Comparison of ENCODE assay signal across 1 cellular context in genomic region chr22:49827853-49828598, GRCh38.
TF ChIP-seq lines count a peak whose summit lies in the region.

Gene BRD1, minus strand, starts transcription at chr22:49827873. Its CDS starts 3,556 bp downstream, at chr22:49824317.

TF ChIP-seq in K562, 482 proteins besides CTCF, POLR2A, EP300 and RAD21 (continued from another document):
- no peak for TF ChIP-seq PBX2 (CRISPR knock-in tag; IDR thresholded peaks at IDR 0.05; ENCODE audit: low read depth)
- no peak for TF ChIP-seq PBX2 (tag; conservative IDR thresholded peaks at IDR 0.05; ENCODE audit: low read depth)
- TF ChIP-seq YY1 (IDR thresholded peaks at IDR 0.05; ENCODE audit: borderline replicate concordance in 1 of 3, control insufficient read depth in 1 of 3, extremely low read depth in 1 of 3, insufficient read depth in 3 of 3, insufficient read length in 1 of 3, insufficient replicate concordance in 2 of 3, low read depth in 1 of 3, low read length in 2 of 3): peak; percentile 52 to 88 (median 82)
- no peak for TF ChIP-seq RBM34 (IDR thresholded peaks at IDR 0.05; ENCODE audit: borderline replicate concordance, insufficient read depth, low read length)
- TF ChIP-seq YBX1 (IDR thresholded peaks at IDR 0.05): no peak
- no peak for TF ChIP-seq ZBTB8A (IDR thresholded peaks at IDR 0.05; ENCODE audit: partially characterized antibody)
- no peak for TF ChIP-seq NR2C1 (IDR thresholded peaks at IDR 0.05)
- no peak for TF ChIP-seq NR2C1 (tag; IDR thresholded peaks at IDR 0.05)
- TF ChIP-seq CCAR2 (IDR thresholded peaks at IDR 0.05; ENCODE audit: low read depth, low read length): no peak
- TF ChIP-seq ZNF57 (CRISPR knock-in tag; IDR thresholded peaks at IDR 0.05): no peak
- TF ChIP-seq ZBTB34 (CRISPR knock-in tag; IDR thresholded peaks at IDR 0.05): no peak
- TF ChIP-seq NFIC (IDR thresholded peaks at IDR 0.05): no peak
- no peak for TF ChIP-seq SIN3B (IDR thresholded peaks at IDR 0.05; ENCODE audit: low read depth)
- no peak for TF ChIP-seq HDAC1 (IDR thresholded peaks at IDR 0.05)
- TF ChIP-seq GTF2E2 (tag; IDR thresholded peaks at IDR 0.05): no peak
- no peak for TF ChIP-seq NR3C1 (CRISPR knock-in tag; IDR thresholded peaks at IDR 0.05)
- no peak for TF ChIP-seq CEBPZ (IDR thresholded peaks at IDR 0.05; ENCODE audit: borderline replicate concordance, low read depth, low read length)
- TF ChIP-seq CXXC5 (CRISPR knock-in tag; IDR thresholded peaks at IDR 0.05): peak; percentile 78
- no peak for TF ChIP-seq NR2F6 (CRISPR knock-in tag; IDR thresholded peaks at IDR 0.05)
- no peak for TF ChIP-seq THAP7 (CRISPR knock-in tag; IDR thresholded peaks at IDR 0.05)
- no peak for TF ChIP-seq CREB5 (CRISPR knock-in tag; IDR thresholded peaks at IDR 0.05)
- no peak for TF ChIP-seq ARID2 (IDR thresholded peaks at IDR 0.05)
- TF ChIP-seq ZNF263 (CRISPR knock-in tag; IDR thresholded peaks at IDR 0.05; ENCODE audit: borderline replicate concordance): no peak
- TF ChIP-seq TCF15 (CRISPR knock-in tag; IDR thresholded peaks at IDR 0.05): no peak
- TF ChIP-seq EP400 (IDR thresholded peaks at IDR 0.05): no peak
- TF ChIP-seq ZNF124 (CRISPR knock-in tag; IDR thresholded peaks at IDR 0.05): no peak
- TF ChIP-seq BRCA1 (IDR thresholded peaks at IDR 0.05): no peak
- TF ChIP-seq BRCA1 (CRISPR knock-in tag; IDR thresholded peaks at IDR 0.05): no peak
- peak; percentile 33 for TF ChIP-seq CCNT2 (IDR thresholded peaks at IDR 0.05; ENCODE audit: borderline replicate concordance, extremely low read depth, insufficient read length, low read depth, low read length)
- TF ChIP-seq HIVEP1 (CRISPR knock-in tag; IDR thresholded peaks at IDR 0.05): no peak
- TF ChIP-seq FOXA3 (CRISPR knock-in tag; conservative IDR thresholded peaks at IDR 0.05 in 1 of 2, IDR thresholded peaks at IDR 0.05 in 1 of 2): no peak
- TF ChIP-seq VEZF1 (CRISPR knock-in tag; IDR thresholded peaks at IDR 0.05): peak; percentile 86
- no peak for TF ChIP-seq ZNF143 (CRISPR knock-in tag; IDR thresholded peaks at IDR 0.05)
- peak; percentile 47; the same call in 1 of the 2 replicates for TF ChIP-seq ZBTB7A (IDR thresholded peaks at IDR 0.05; ENCODE audit: borderline replicate concordance, control insufficient read depth, low read depth, low read length)
- TF ChIP-seq CBFA2T2 (conservative IDR thresholded peaks at IDR 0.05): no peak
- TF ChIP-seq MCM2 (IDR thresholded peaks at IDR 0.05; ENCODE audit: low read depth): no peak
- TF ChIP-seq STAG1 (CRISPR knock-in tag; IDR thresholded peaks at IDR 0.05; ENCODE audit: borderline replicate concordance): no peak
- TF ChIP-seq CTBP1 (IDR thresholded peaks at IDR 0.05; ENCODE audit: borderline replicate concordance): peak; percentile 22; the same call in 1 of the 2 replicates
- TF ChIP-seq POLR2G (IDR thresholded peaks at IDR 0.05; ENCODE audit: low read depth, low read length): peak; percentile 76; the same call in 1 of the 2 replicates
- TF ChIP-seq TEAD2 (tag; IDR thresholded peaks at IDR 0.05): no peak
- no peak for TF ChIP-seq ERF (CRISPR knock-in tag; IDR thresholded peaks at IDR 0.05)
- TF ChIP-seq ZNF785 (CRISPR knock-in tag; IDR thresholded peaks at IDR 0.05): no peak
- no peak for TF ChIP-seq ELF4 (CRISPR knock-in tag; IDR thresholded peaks at IDR 0.05)
- TF ChIP-seq ZNF324 (CRISPR knock-in tag; IDR thresholded peaks at IDR 0.05): no peak
- TF ChIP-seq ZNF316 (IDR thresholded peaks at IDR 0.05): no peak
- 0 out of 2 replicates have a peak, but pooled peaks have one; percentile 20 for TF ChIP-seq CREM (IDR thresholded peaks at IDR 0.05; ENCODE audit: low read depth)
- TF ChIP-seq HMG20A (CRISPR knock-in tag; conservative IDR thresholded peaks at IDR 0.05): no peak
- no peak; the same call in 1 of the 2 replicates for TF ChIP-seq MYC (IDR thresholded peaks at IDR 0.05; ENCODE audit: low read depth, low read length)
- no peak for TF ChIP-seq MYC (CRISPR knock-in tag; IDR thresholded peaks at IDR 0.05; ENCODE audit: borderline replicate concordance, low read depth)
- no peak for TF ChIP-seq USF2 (CRISPR knock-in tag; IDR thresholded peaks at IDR 0.05)
- no peak for TF ChIP-seq ZNF232 (CRISPR knock-in tag; IDR thresholded peaks at IDR 0.05)
- no peak for TF ChIP-seq HDAC6 (IDR thresholded peaks at IDR 0.05; ENCODE audit: low read depth, low read length)
TF ChIP-seq in K562: peak in this region for 13.
